Comparison of ENCODE assay signal across 9 cellular contexts in genomic region chr10:44310762-44311562, GRCh38.
DNase-seq lines count a peak whose midpoint lies in the region; ATAC-seq, FAIRE-seq and TF ChIP-seq lines count a peak whose summit lies in the region.
"Had no signal": no experiment of that assay in that cellular context is flagged by ENCODE, and none has a peak within 500 bp of the region (broad histone marks: within the 10 kb centered on the region; RNA-seq: fewer than 3 reads in every experiment).

No MANE protein-coding gene starts in this region.

- H3K4me1 ChIP-seq in RWPE2 (ENCODE audit: insufficient read depth, poor library complexity, severe bottlenecking) = no peaks in the 10 kb centered on the region
- H3K4me1 ChIP-seq in rectal smooth muscle tissue (ENCODE audit: control insufficient read depth, insufficient read depth, low read length) = peaks cover 9% of the 10 kb centered on the region
- H3K4me1 ChIP-seq: HAP-1 had no signal

- H3K4me3 Mint-ChIP-seq in activated naive CD8-positive, alpha-beta T cell treated with anti-CD3 and anti-CD28 coated beads, Interleukin-2, amount 10 ng/mL, durations not matched to agents 7 days and 5 days = peak overlapping the region; percentile 26

- H3K36me3 Mint-ChIP-seq in activated naive CD8-positive, alpha-beta T cell treated with anti-CD3 and anti-CD28 coated beads, Interleukin-2, amount 10 ng/mL, durations not matched to agents 7 days and 5 days = no peaks in the 10 kb centered on the region

- no peaks in the 10 kb centered on the region; the same call in 1 of the 2 replicates for H3K9me3 ChIP-seq in AG04450 (ENCODE audit: control insufficient read depth, insufficient read depth, low read length)
- no peaks in the 10 kb centered on the region for H3K9me3 ChIP-seq in RWPE2 (ENCODE audit: severe bottlenecking)
- H3K9me3 ChIP-seq: HAP-1 had no signal

- intact Hi-C loops in left cardiac atrium (cut with DNase I) = loop anchor here (2.0 to 10.0 kb wide), 4 partner anchors 71 to 639 kb away; no protein-coding TSS in a partner anchor

- FAIRE-seq in urothelium cell line (lab: Jason Lieb, UNC) = peak; percentile 83

- no peak overlapping the region for H3K27ac ChIP-seq in AG04450 (ENCODE audit: low read depth, low read length)
- no peak overlapping the region for H3K27ac ChIP-seq in RWPE2 (ENCODE audit: poor library complexity, severe bottlenecking)
- no peak overlapping the region for H3K27ac ChIP-seq in rectal smooth muscle tissue (ENCODE audit: low read depth, low read length)

- peaks cover 15% of the 10 kb centered on the region for H3K27me3 Mint-ChIP-seq in activated naive CD8-positive, alpha-beta T cell treated with anti-CD3 and anti-CD28 coated beads, Interleukin-2, amount 10 ng/mL, durations not matched to agents 7 days and 5 days

- H3K4me3 ChIP-seq in AG04450 (ENCODE audit: low read depth, low read length) (peak overlapping the region; percentile 32; the same call in 1 of the 2 replicates), RWPE2 (ENCODE audit: severe bottlenecking) (no peak overlapping the region), rectal smooth muscle tissue (ENCODE audit: low read length) (peak overlapping the region; percentile 42)
- H3K4me3 ChIP-seq: HAP-1 had no signal

- H3K9me3 Mint-ChIP-seq in activated naive CD8-positive, alpha-beta T cell treated with anti-CD3 and anti-CD28 coated beads, Interleukin-2, amount 10 ng/mL, durations not matched to agents 7 days and 5 days = no peaks in the 10 kb centered on the region

- TF ChIP-seq CTCF in AG04450 (IDR thresholded peaks at IDR 0.05; ENCODE audit: low read depth, low read length) (peak; percentile 83), RWPE2 (IDR thresholded peaks at IDR 0.05; ENCODE audit: poor library complexity, severe bottlenecking) (peak; percentile 71)

- no peaks in the 10 kb centered on the region for H3K27me3 ChIP-seq in AG04450 (ENCODE audit: control insufficient read depth, insufficient read depth, low read length)
- H3K27me3 ChIP-seq in RWPE2 (ENCODE audit: insufficient read depth, poor library complexity, severe bottlenecking) = no peaks in the 10 kb centered on the region
- H3K27me3 ChIP-seq in rectal smooth muscle tissue (ENCODE audit: control insufficient read depth, insufficient read depth, low read length) = no peaks in the 10 kb centered on the region

- POLR2A ChIA-PET in AG04450 (lab: Yijun Ruan, JAX) = interaction anchor here (1.4 kb wide), 1 partner anchor 23 kb away, joined by 3 read pairs; no protein-coding TSS in a partner anchor
- POLR2A ChIA-PET in activated naive CD8-positive, alpha-beta T cell treated with anti-CD3 and anti-CD28 coated beads, Interleukin-2, amount 10 ng/mL, durations not matched to agents 7 days and 5 days (lab: Charles Lee) = interaction anchor here (0.9 kb wide), 1 partner anchor 622 kb away, joined by 3 read pairs; no protein-coding TSS in a partner anchor

- CTCF ChIA-PET in AG04450 (lab: Charles Lee) = interaction anchor here (0.6 to 1.9 kb wide), 51 partner anchors 9 to 641 kb away, joined by 3 to 18 read pairs (median 4); no protein-coding TSS in a partner anchor

- ATAC-seq in GM18868 (IDR thresholded peaks at IDR 0.05; ENCODE audit: unreplicated experiment) (peak; percentile 68), HG03103 (IDR thresholded peaks at IDR 0.05; ENCODE audit: low read depth, unreplicated experiment) (peak; percentile 81), RWPE2 (ENCODE audit: low read depth) (peak; percentile 75), left cardiac atrium (peak; percentile 99)
- peak; percentile 97 for ATAC-seq in activated naive CD8-positive, alpha-beta T cell treated with anti-CD3 and anti-CD28 coated beads, Interleukin-2, amount 10 ng/mL, durations not matched to agents 7 days and 5 days (ENCODE audit: low read depth)

- H3K36me3 ChIP-seq in RWPE2 (ENCODE audit: low read depth) (no peaks in the 10 kb centered on the region), rectal smooth muscle tissue (ENCODE audit: control insufficient read depth, insufficient read depth, low read length) (no peaks in the 10 kb centered on the region)
- H3K36me3 ChIP-seq: HAP-1 had no signal

- no peak overlapping the region for H3K27ac Mint-ChIP-seq in activated naive CD8-positive, alpha-beta T cell treated with anti-CD3 and anti-CD28 coated beads, Interleukin-2, amount 10 ng/mL, durations not matched to agents 7 days and 5 days

- peak; percentile 45 for DNase-seq in AG04450 (ENCODE audit: low read depth, low spot score)
- no peak for DNase-seq in RWPE2 (ENCODE audit: low spot score)
- DNase-seq in activated naive CD8-positive, alpha-beta T cell treated with anti-CD3 and anti-CD28 coated beads, Interleukin-2, amount 10 ng/mL, durations not matched to agents 7 days and 5 days = peak; percentile 83
- DNase-seq in left cardiac atrium = peak; percentile 90
- peak; percentile 65 for DNase-seq in urothelium cell line (ENCODE audit: low spot score)

- H3K9ac ChIP-seq in rectal smooth muscle tissue (ENCODE audit: low read length) = no peak overlapping the region

- peaks cover 4% of the 10 kb centered on the region for H3K4me1 Mint-ChIP-seq in activated naive CD8-positive, alpha-beta T cell treated with anti-CD3 and anti-CD28 coated beads, Interleukin-2, amount 10 ng/mL, durations not matched to agents 7 days and 5 days
